8 cellular contexts compared by ENCODE assay signal in genomic region chr6:32113386-32114352, GRCh38. TPM values are rescaled to one million over a fixed set of nuclear protein-coding genes. Genes with fewer than 3 reads are reported as not detected.
DNase-seq lines count a peak whose midpoint lies in the region; ATAC-seq, FAIRE-seq and TF ChIP-seq lines count a peak whose summit lies in the region.

No MANE protein-coding gene starts in this region.

- H3K4me3 Mint-ChIP-seq in activated naive CD8-positive, alpha-beta T cell treated with anti-CD3 and anti-CD28 coated beads, Interleukin-2, amount 50 U/mL, for 24 hours = no peak overlapping the region
- no peak overlapping the region for H3K4me3 Mint-ChIP-seq in activated CD4-positive, alpha-beta T cell treated with anti-CD3 and anti-CD28 coated beads for 36 hours

- DNase-seq in GM04504 (ENCODE audit: low read depth) (peak; percentile 99), cardiac muscle cell (ENCODE audit: low read depth in 1 of 2, low spot score in 1 of 2) (peak in 1 of 2 donors; percentile 98), pancreas (peak in 5 of 6 donors; percentile 60 to 76 (median 68)), NCI-H187 (lab: John Stamatoyannopoulos, UW) (no peak)
- DNase-seq in activated naive CD8-positive, alpha-beta T cell treated with anti-CD3 and anti-CD28 coated beads, Interleukin-2, amount 50 U/mL, for 24 hours = no peak
- DNase-seq in activated CD4-positive, alpha-beta T cell treated with anti-CD3 and anti-CD28 coated beads for 36 hours = no peak

- H3K27me3 ChIP-seq in cardiac muscle cell (no peaks in the 10 kb centered on the region), pancreas (no peaks in the 10 kb centered on the region)

- no peaks in the 10 kb centered on the region for H3K9me3 Mint-ChIP-seq in activated naive CD8-positive, alpha-beta T cell treated with anti-CD3 and anti-CD28 coated beads, Interleukin-2, amount 50 U/mL, for 24 hours
- H3K9me3 Mint-ChIP-seq in activated CD4-positive, alpha-beta T cell treated with anti-CD3 and anti-CD28 coated beads for 36 hours (ENCODE audit: low read depth) = no peaks in the 10 kb centered on the region

- CTCF ChIA-PET in activated CD4-positive, alpha-beta T cell treated with anti-CD3 and anti-CD28 coated beads for 36 hours (lab: Charles Lee) = interaction anchor here (0.7 to 1.8 kb wide), 3 partner anchors 11 to 41 kb away, joined by 3 to 6 read pairs (median 3); no protein-coding TSS in a partner anchor

- TF ChIP-seq CTCF in cardiac muscle cell (IDR thresholded peaks at IDR 0.05; ENCODE audit: low read depth, low read length) (peak; percentile 69), pancreas (IDR thresholded peaks at IDR 0.05) (no peak)

- H3K36me3 ChIP-seq in cardiac muscle cell = peaks cover 24% of the 10 kb centered on the region
- H3K36me3 ChIP-seq in pancreas = peaks cover 0 to 29% (median 4%) of the 10 kb centered on the region in 3 donors

- H3K4me1 ChIP-seq in cardiac muscle cell (ENCODE audit: low read depth) (no peaks in the 10 kb centered on the region), pancreas (peaks cover 0 to 5% (median 0%) of the 10 kb centered on the region in 3 donors)

- peaks cover 12% of the 10 kb centered on the region for H3K4me1 Mint-ChIP-seq in activated naive CD8-positive, alpha-beta T cell treated with anti-CD3 and anti-CD28 coated beads, Interleukin-2, amount 50 U/mL, for 24 hours
- peaks cover 14% of the 10 kb centered on the region for H3K4me1 Mint-ChIP-seq in activated CD4-positive, alpha-beta T cell treated with anti-CD3 and anti-CD28 coated beads for 36 hours

- POLR2A ChIA-PET in activated CD4-positive, alpha-beta T cell treated with anti-CD3 and anti-CD28 coated beads for 36 hours (lab: Charles Lee) = interaction anchor here (0.6 kb wide), 2 partner anchors 11 to 136 kb away, joined by 4 to 5 read pairs; no protein-coding TSS in a partner anchor

- WGBS in pancreas, 2 donors = 55 to 66% methylated on average over 9 of the region's 9 CpGs

- ATAC-seq in activated naive CD8-positive, alpha-beta T cell treated with anti-CD3 and anti-CD28 coated beads, Interleukin-2, amount 50 U/mL, for 24 hours = no peak
- peak; percentile 35 to 69 (median 64) for ATAC-seq in pancreas
- ATAC-seq in HG03095 (IDR thresholded peaks at IDR 0.05; ENCODE audit: unreplicated experiment) = no peak
- no peak for ATAC-seq in HG02610 (IDR thresholded peaks at IDR 0.05; ENCODE audit: unreplicated experiment)
- ATAC-seq in activated CD4-positive, alpha-beta T cell treated with anti-CD3 and anti-CD28 coated beads for 36 hours = no peak

- H3K36me3 Mint-ChIP-seq in activated naive CD8-positive, alpha-beta T cell treated with anti-CD3 and anti-CD28 coated beads, Interleukin-2, amount 50 U/mL, for 24 hours (ENCODE audit: low read depth) = peaks cover 4% of the 10 kb centered on the region
- peaks cover 13% of the 10 kb centered on the region for H3K36me3 Mint-ChIP-seq in activated CD4-positive, alpha-beta T cell treated with anti-CD3 and anti-CD28 coated beads for 36 hours (ENCODE audit: low read depth)

- intact Hi-C loops in pancreas (cut with DNase I) = loop anchor here in 1 of 3 donors (10.0 kb wide), 1 partner anchor 51 kb away; the partner anchor contains the start of gene EGFL8
- intact Hi-C loops in activated CD4-positive, alpha-beta T cell treated with anti-CD3 and anti-CD28 coated beads for 36 hours (cut with DNase I, micrococcal nuclease) = no loop called here

- no peak overlapping the region for H3K27ac ChIP-seq in cardiac muscle cell
- H3K27ac ChIP-seq in pancreas = no peak overlapping the region

- no peak for FAIRE-seq in pancreas (lab: Jason Lieb, UNC)

- H3K27ac Mint-ChIP-seq in activated naive CD8-positive, alpha-beta T cell treated with anti-CD3 and anti-CD28 coated beads, Interleukin-2, amount 50 U/mL, for 24 hours = peak overlapping the region; percentile 4
- H3K27ac Mint-ChIP-seq in activated CD4-positive, alpha-beta T cell treated with anti-CD3 and anti-CD28 coated beads for 36 hours = no peak overlapping the region

- H3K27me3 Mint-ChIP-seq in activated naive CD8-positive, alpha-beta T cell treated with anti-CD3 and anti-CD28 coated beads, Interleukin-2, amount 50 U/mL, for 24 hours = peaks cover 5% of the 10 kb centered on the region
- H3K27me3 Mint-ChIP-seq in activated CD4-positive, alpha-beta T cell treated with anti-CD3 and anti-CD28 coated beads for 36 hours = peaks cover 4% of the 10 kb centered on the region

- H3K4me3 ChIP-seq in cardiac muscle cell (no peak overlapping the region), pancreas (no peak overlapping the region)

- no peaks in the 10 kb centered on the region for H3K9me3 ChIP-seq in cardiac muscle cell (ENCODE audit: low read depth)
- H3K9me3 ChIP-seq in pancreas = no peaks in the 10 kb centered on the region

RNA-seq across cellular contexts. Expression of gene TNXB, which starts 4.5 kb away (rescaled TPM):
- total RNA-seq in cardiac muscle cell (3.0 and 9.3 TPM in 2 replicates), pancreas (10 to 100 TPM in 2 of 6 donors, 1 to 10 TPM in 4; 5.2 to 15.2 (median 7.1) TPM)
- polyA plus RNA-seq in cardiac muscle cell (0.92 and 1.7 TPM in 2 replicates), pancreas (10 to 100 TPM; 13.1 to 18.6 TPM)
- 1 to 10 TPM; 3.5 to 3.8 TPM for total RNA-seq in activated CD4-positive, alpha-beta T cell treated with anti-CD3 and anti-CD28 coated beads for 36 hours

RNA-seq across cellular contexts. Expression of gene ATF6B, which starts 14.4 kb away (rescaled TPM):
- total RNA-seq in cardiac muscle cell (39.7 and 60.8 TPM in 2 replicates), pancreas (10 to 100 TPM; 30.2 to 56.5 (median 36.3) TPM)
- polyA plus RNA-seq in cardiac muscle cell (43.0 and 49.5 TPM in 2 replicates), pancreas (10 to 100 TPM; 54.0 to 68.0 TPM)
- 10 to 100 TPM; 60.2 to 63.4 TPM for total RNA-seq in activated CD4-positive, alpha-beta T cell treated with anti-CD3 and anti-CD28 coated beads for 36 hours

RNA-seq across cellular contexts. Expression of gene FKBPL, which starts 16.4 kb away (rescaled TPM):
- 7.0 and 7.7 TPM in 2 replicates for total RNA-seq in cardiac muscle cell
- polyA plus RNA-seq in cardiac muscle cell = 10.0 and 14.2 TPM in 2 replicates
- total RNA-seq in pancreas = 1 to 10 TPM; 2.0 to 4.7 (median 3.3) TPM
- polyA plus RNA-seq in pancreas = 1 to 10 TPM; 5.0 to 5.9 TPM
- total RNA-seq in activated CD4-positive, alpha-beta T cell treated with anti-CD3 and anti-CD28 coated beads for 36 hours = 1 to 10 TPM; 5.2 to 5.7 TPM

RNA-seq across cellular contexts. Expression of gene PRRT1, which starts 38.1 kb away (rescaled TPM):
- total RNA-seq in cardiac muscle cell (0.78 and 4.4 TPM in 2 replicates), pancreas (under 1 TPM; 0.08 to 0.69 (median 0.37) TPM)
- polyA plus RNA-seq in cardiac muscle cell (4.9 and 6.2 TPM in 2 replicates), pancreas (1 to 10 TPM; 3.3 to 5.8 TPM)
- total RNA-seq in activated CD4-positive, alpha-beta T cell treated with anti-CD3 and anti-CD28 coated beads for 36 hours = under 1 TPM; 0.43 to 0.79 TPM

RNA-seq across cellular contexts. Expression of gene PPT2, which starts 40.3 kb away (rescaled TPM):
- total RNA-seq in cardiac muscle cell = 42.7 and 147 TPM in 2 replicates
- polyA plus RNA-seq in cardiac muscle cell = 34.6 and 50.2 TPM in 2 replicates
- 10 to 100 TPM in 1 of 6 donors, 1 to 10 TPM in 5; 5.6 to 13.9 (median 8.0) TPM for total RNA-seq in pancreas
- 10 to 100 TPM in 1 of 2 donors, 1 to 10 TPM in 1; 9.2 to 12.2 TPM for polyA plus RNA-seq in pancreas
- 10 to 100 TPM in 1 of 2 experiments, 1 to 10 TPM in 1; 9.9 to 10.1 TPM for total RNA-seq in activated CD4-positive, alpha-beta T cell treated with anti-CD3 and anti-CD28 coated beads for 36 hours

Comparison
In these comparisons a context has a peak if more than half of its experiments do, and no peak if none do; other contexts are left out.
1. DNase-seq: peak in GM04504 (single experiment) and pancreas (5 of 6); none in activated naive CD8-positive, alpha-beta T cell treated with anti-CD3 and anti-CD28 coated beads, Interleukin-2, amount 50 U/mL, for 24 hours (single experiment), NCI-H187 (0 of 2) and activated CD4-positive, alpha-beta T cell treated with anti-CD3 and anti-CD28 coated beads for 36 hours (single experiment).
2. ATAC-seq: peak in pancreas (4 of 4); none in activated naive CD8-positive, alpha-beta T cell treated with anti-CD3 and anti-CD28 coated beads, Interleukin-2, amount 50 U/mL, for 24 hours (single experiment), HG03095 (single experiment), HG02610 (single experiment) and activated CD4-positive, alpha-beta T cell treated with anti-CD3 and anti-CD28 coated beads for 36 hours (single experiment).